15 cellular contexts compared by ENCODE assay signal in the genomic region with DNA sequence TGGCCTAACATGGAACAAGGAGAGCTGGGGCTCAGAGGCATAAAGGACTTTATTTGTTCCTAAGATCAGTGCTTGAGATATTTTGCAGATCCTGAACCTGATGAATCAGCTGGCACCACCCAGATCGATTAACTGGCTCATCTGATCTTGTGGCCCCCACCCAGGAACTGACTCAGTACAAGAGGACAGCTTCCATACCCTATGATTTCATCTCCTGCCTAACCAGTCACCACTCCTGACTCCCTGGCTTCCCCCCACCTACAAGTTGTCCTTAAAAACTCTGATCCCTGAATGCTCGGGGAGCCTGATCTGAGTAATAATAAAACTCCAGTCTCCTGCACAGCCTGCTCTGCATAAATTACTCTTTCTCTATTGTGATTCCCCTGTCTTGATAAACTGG. TPM values are rescaled to one million over a fixed set of nuclear protein-coding genes. Genes with fewer than 3 reads are reported as not detected.
DNase-seq lines count a peak whose midpoint lies in the region; ATAC-seq and TF ChIP-seq lines count a peak whose summit lies in the region.
"Had no signal": no experiment of that assay in that cellular context is flagged by ENCODE, and none has a peak within 500 bp of the region (broad histone marks: within the 10 kb centered on the region; RNA-seq: fewer than 3 reads in every experiment).

No MANE protein-coding gene starts in this region.

- no peaks in the 10 kb centered on the region for H3K79me2 ChIP-seq in PC-9 (ENCODE audit: low read depth)

- H2AFZ ChIP-seq in PC-9 = no peak overlapping the region; the same call in 1 of the 2 replicates

- H3K36me3 Mint-ChIP-seq in activated naive CD4-positive, alpha-beta T cell treated with anti-CD3 and anti-CD28 coated beads, Interleukin-2, amount 50 U/mL, for 72 hours = peaks cover 5 to 14% of the 10 kb centered on the region in 2 donors

- H3K4me3 ChIP-seq in PC-9 (no peak overlapping the region), skeletal muscle satellite cell (ENCODE audit: low read length) (no peak overlapping the region)
- H3K4me3 ChIP-seq: heart left ventricle had no signal

- H3K27me3 ChIP-seq in PC-9 (ENCODE audit: insufficient read depth, low read depth) (no peaks in the 10 kb centered on the region), skeletal muscle satellite cell (ENCODE audit: control insufficient read depth, insufficient read depth, low read length) (no peaks in the 10 kb centered on the region)

- H3K36me3 ChIP-seq in PC-9 (ENCODE audit: low read depth) (no peaks in the 10 kb centered on the region), skeletal muscle satellite cell (ENCODE audit: insufficient read depth, low read length) (no peaks in the 10 kb centered on the region)
- H3K36me3 ChIP-seq: heart left ventricle had no signal

- H3K9me2 ChIP-seq in PC-9 (ENCODE audit: insufficient read depth) = no peaks in the 10 kb centered on the region

- POLR2A ChIA-PET in PC-9 (lab: Charles Lee; ENCODE audit: unreplicated experiment) = interaction anchor here (0.6 kb wide), 1 partner anchor 110 kb away, joined by 3 read pairs; no protein-coding TSS in a partner anchor
- POLR2A ChIA-PET in GM10248 (lab: Yijun Ruan, JAX) = no interaction called here

- peak; percentile 94 to 97 for ATAC-seq in activated naive CD4-positive, alpha-beta T cell treated with anti-CD3 and anti-CD28 coated beads, Interleukin-2, amount 50 U/mL, for 72 hours
- ATAC-seq: heart left ventricle had no signal

- peak overlapping the region; percentile 10 to 79 for H3K27ac Mint-ChIP-seq in activated naive CD4-positive, alpha-beta T cell treated with anti-CD3 and anti-CD28 coated beads, Interleukin-2, amount 50 U/mL, for 72 hours

- peaks cover 30% of the 10 kb centered on the region; the same call in 1 of the 2 replicates for H3F3A ChIP-seq in PC-9 (ENCODE audit: insufficient read depth, low read depth)

- intact Hi-C loops in PC-9 (cut with micrococcal nuclease; ENCODE audit: unreplicated experiment) = no loop called here

- H3K4me2 ChIP-seq in PC-9 (peak overlapping the region; percentile 37), skeletal muscle satellite cell (ENCODE audit: low read length) (peak overlapping the region; percentile 48)

- H3K4me1 ChIP-seq in PC-9 (replicated peaks; ENCODE audit: insufficient read depth) (peaks cover 31% of the 10 kb centered on the region), skeletal muscle satellite cell (ENCODE audit: control insufficient read depth, insufficient read depth, low read length) (peaks cover 16% of the 10 kb centered on the region)

- peaks cover 3 to 10% of the 10 kb centered on the region in 2 donors for H3K9me3 Mint-ChIP-seq in activated naive CD4-positive, alpha-beta T cell treated with anti-CD3 and anti-CD28 coated beads, Interleukin-2, amount 50 U/mL, for 72 hours

- H3K9me3 ChIP-seq in PC-9 (ENCODE audit: insufficient read depth, low read depth) (peaks cover 5% of the 10 kb centered on the region; the same call in 1 of the 2 replicates), skeletal muscle satellite cell (replicated peaks; ENCODE audit: low read length) (no peaks in the 10 kb centered on the region)

- peak; percentile 58 for DNase-seq in Daoy (ENCODE audit: low read depth)
- DNase-seq in PC-9 = peak in 1 of 2 experiments; percentile 65
- peak; percentile 40 to 80 for DNase-seq in activated naive CD4-positive, alpha-beta T cell treated with anti-CD3 and anti-CD28 coated beads, Interleukin-2, amount 50 U/mL, for 72 hours (ENCODE audit: low spot score in 2 of 2)
- DNase-seq in activated gamma-delta T cell (lab: John Stamatoyannopoulos, UW) = no peak
- DNase-seq in NCI-H2227 treated with DMSO at 0.1 percent for 48 hours (lab: John Stamatoyannopoulos, UW) = no peak
- DNase-seq in islet precursor cell = no peak
- no peak for DNase-seq in GM10248 (ENCODE audit: extremely low spot score)
- DNase-seq: activated CD4-positive, CD25-positive, alpha-beta regulatory T cell; DMS 273 treated with DMSO at 0.1 percent for 48 hours; heart left ventricle; NCI-H187; retina had no signal

- no TSS peak for BruUV-seq in PC-9 (replicated peaks; lab: Mats Ljungman, UMichigan)

- CTCF ChIA-PET in PC-9 (lab: Charles Lee) = no interaction called here
- CTCF ChIA-PET in GM10248 (lab: Yijun Ruan, JAX) = interaction anchor here (0.7 to 1.2 kb wide), 2 partner anchors 9 to 12 kb away, joined by 3 to 5 read pairs; no protein-coding TSS in a partner anchor

- H3K27ac ChIP-seq in PC-9 = peak overlapping the region; percentile 71
- H3K27ac ChIP-seq: heart left ventricle, HL-60 had no signal

- no peak overlapping the region for H3K9ac ChIP-seq in skeletal muscle satellite cell (ENCODE audit: low read depth, low read length)

- no peaks in the 10 kb centered on the region for H4K20me1 ChIP-seq in PC-9 (ENCODE audit: insufficient read depth)

- TF ChIP-seq CTCF in PC-9 (conservative IDR thresholded peaks at IDR 0.05) = no peak
- no peak for TF ChIP-seq CTCF in GM10248 (IDR thresholded peaks at IDR 0.05; ENCODE audit: control extremely low read depth, extremely low read depth, low read depth, missing control alignments)

RNA-seq across cellular contexts. Expression of gene C12orf56, which starts 5.1 kb away (rescaled TPM):
- total RNA-seq in Daoy (2014; rRNA removed; shearing (Covaris generic)) = 0.06 TPM in 1 of 2 replicates, not detected in the other
- total RNA-seq in PC-9 (2021) = not detected in 2 replicates
- total RNA-seq in activated naive CD4-positive, alpha-beta T cell treated with anti-CD3 and anti-CD28 coated beads, Interleukin-2, amount 50 U/mL, for 72 hours = not detected
- total RNA-seq in skeletal muscle satellite cell (2012; rRNA removed) = 1.5 and 2.0 TPM in 2 replicates
- total RNA-seq: heart left ventricle, mesenteric fat pad had no signal

RNA-seq across cellular contexts. Expression of gene XPOT, which starts 18.7 kb away (rescaled TPM):
- 90.7 and 96.7 TPM in 2 replicates for total RNA-seq in Daoy (2014; rRNA removed; shearing (Covaris generic))
- total RNA-seq in PC-9 (2021) = 95.6 and 122 TPM in 2 replicates
- 100 to 1,000 TPM; 124 to 138 TPM for total RNA-seq in activated naive CD4-positive, alpha-beta T cell treated with anti-CD3 and anti-CD28 coated beads, Interleukin-2, amount 50 U/mL, for 72 hours
- total RNA-seq in skeletal muscle satellite cell (2012; rRNA removed) = 79.3 and 94.6 TPM in 2 replicates

Comparison
In these comparisons a context has a peak if more than half of its experiments do, and no peak if none do; other contexts are left out.
1. DNase-seq: peak in Daoy (single experiment) and activated naive CD4-positive, alpha-beta T cell treated with anti-CD3 and anti-CD28 coated beads, Interleukin-2, amount 50 U/mL, for 72 hours (2 of 2); none in activated gamma-delta T cell (single experiment), NCI-H2227 treated with DMSO at 0.1 percent for 48 hours (single experiment), islet precursor cell (single experiment) and GM10248 (single experiment).